Comparison of ENCODE assay signal across 11 cellular contexts in genomic region chr6:44071670-44072451, GRCh38. TPM values are rescaled to one million over a fixed set of nuclear protein-coding genes. Genes with fewer than 3 reads are reported as not detected.
DNase-seq lines count a peak whose midpoint lies in the region; ATAC-seq and TF ChIP-seq lines count a peak whose summit lies in the region.
"Had no signal": no experiment of that assay in that cellular context is flagged by ENCODE, and none has a peak within 500 bp of the region (broad histone marks: within the 10 kb centered on the region; RNA-seq: fewer than 3 reads in every experiment).

No MANE protein-coding gene starts in this region.

- H2BK15ac ChIP-seq in IMR-90 (ENCODE audit: low read depth, low read length) = peak overlapping the region; percentile 100

- H3K4me1 ChIP-seq in IMR-90 (ENCODE audit: control insufficient read depth, insufficient read depth, low read length) (peaks cover 45% of the 10 kb centered on the region), breast epithelium (peaks cover 4 to 16% of the 10 kb centered on the region in 2 donors), thyroid gland (peaks cover 11 to 40% of the 10 kb centered on the region in 2 donors)
- H3K4me1 ChIP-seq in naive thymus-derived CD4-positive, alpha-beta T cell (ENCODE audit: control insufficient read depth in 2 of 2, insufficient read depth in 2 of 2, low read length in 2 of 2) = peaks cover 12 to 16% of the 10 kb centered on the region in 2 donors

- peaks cover 0 to 15% (median 12%) of the 10 kb centered on the region in 5 donors for H3K27me3 Mint-ChIP-seq in naive thymus-derived CD4-positive, alpha-beta T cell

- H3K27ac ChIP-seq in C4-2B = 0 out of 2 replicates have a peak overlapping the region, but pooled peaks have one; percentile 47
- peak overlapping the region; percentile 96 for H3K27ac ChIP-seq in IMR-90 (ENCODE audit: insufficient read depth, low read length)
- H3K27ac ChIP-seq in breast epithelium = peak overlapping the region; percentile 79 to 91
- no peak overlapping the region for H3K27ac ChIP-seq in naive thymus-derived CD4-positive, alpha-beta T cell (ENCODE audit: low read depth, low read length)
- no peak overlapping the region for H3K27ac ChIP-seq in thyroid gland

- peak; percentile 7; the same call in 1 of the 2 replicates for ATAC-seq in IMR-90 (ENCODE audit: low read depth)
- no peak for ATAC-seq in naive thymus-derived CD4-positive, alpha-beta T cell
- ATAC-seq: stimulated activated memory B cell treated with anti-CD40 and anti-IgM and Interleukin-4, amounts not matched to agents 10 μg/mL and 1 μg/mL and 100 μg/mL, for 72 hours had no signal

- H3K14ac ChIP-seq in IMR-90 (replicated peaks; ENCODE audit: low read depth, low read length) = peak overlapping the region; percentile 99

- H2BK120ac ChIP-seq in IMR-90 (ENCODE audit: low read depth, low read length) = peak overlapping the region; percentile 99

- DNase-seq in IMR-90 (peak; percentile 98), breast epithelium (ENCODE audit: low spot score in 2 of 2) (no peak), DMS 273 (lab: John Stamatoyannopoulos, UW; ENCODE audit: unreplicated experiment) (no peak), thyroid gland (no peak), UCSD-AML1 (lab: John Stamatoyannopoulos, UW; ENCODE audit: unreplicated experiment) (no peak), hippocampal formation (lab: John Stamatoyannopoulos, UW) (no peak)
- DNase-seq in naive thymus-derived CD4-positive, alpha-beta T cell = no peak
- DNase-seq: amniotic stem cell, Peyer's patch had no signal

- peak overlapping the region; percentile 89 for H3K4me2 ChIP-seq in IMR-90 (ENCODE audit: low read depth, low read length)

- peak overlapping the region; percentile 93 for H3K9ac ChIP-seq in IMR-90 (ENCODE audit: low read depth, low read length)

- BruUV-seq in IMR-90 (replicated peaks; lab: Mats Ljungman, UMichigan) = no TSS peak

- H4K5ac ChIP-seq in IMR-90 (ENCODE audit: low read depth, low read length) = peak overlapping the region; percentile 99

- dilution Hi-C loops in IMR-90 (cut with HindIII; ENCODE audit: low sequenced_read_pairs, unreplicated experiment) = no loop called here

- peak overlapping the region; percentile 98 to 100 for H4K8ac ChIP-seq in IMR-90 (ENCODE audit: low read depth in 2 of 2, low read length in 2 of 2)

- peak overlapping the region; percentile 98 for H2BK5ac ChIP-seq in IMR-90 (ENCODE audit: low read depth, low read length, poor library complexity, severe bottlenecking)

- H2AK5ac ChIP-seq in IMR-90 (ENCODE audit: low read depth, low read length) = peak overlapping the region; percentile 100

- WGBS in IMR-90 (ENCODE audit: extremely low coverage in 2 of 2, insufficient read length in 1 of 2), 2 experiments = no CpG with 5 or more reads among the region's 8 CpGs
- WGBS in thyroid gland, 2 donors = 77 to 89% methylated on average over 8 of the region's 8 CpGs

- in situ Hi-C loops in IMR-90 (cut with MboI; ENCODE audit: low sequenced_read_pairs) = loop anchor here (5.0 to 10.0 kb wide), 2 partner anchors 300 to 467 kb away; partner anchors contain the start of gene VEGFA

- TF ChIP-seq RAD21 in IMR-90 (IDR thresholded peaks at IDR 0.05; ENCODE audit: low read length) = no peak; the same call in 1 of the 2 replicates

- H3K9me3 ChIP-seq in IMR-90 (ENCODE audit: control insufficient read depth, insufficient read depth, low read length) (no peaks in the 10 kb centered on the region), breast epithelium (no peaks in the 10 kb centered on the region), thyroid gland (no peaks in the 10 kb centered on the region)
- H3K9me3 ChIP-seq in naive thymus-derived CD4-positive, alpha-beta T cell (ENCODE audit: control insufficient read depth in 2 of 3, low read length in 3 of 3) = no peaks in the 10 kb centered on the region
- H3K9me3 ChIP-seq: Peyer's patch had no signal

- H2AFZ ChIP-seq in IMR-90 (replicated peaks; ENCODE audit: low read length, poor library complexity) = peak overlapping the region; percentile 95

- peak overlapping the region; percentile 97 for H3K4ac ChIP-seq in IMR-90 (ENCODE audit: low read depth, low read length)

- intact Hi-C loops in IMR-90 (cut with micrococcal nuclease) = loop anchor here (5.0 kb wide), 2 partner anchors 80 to 140 kb away; no protein-coding TSS in a partner anchor
- intact Hi-C loops in breast epithelium (cut with DNase I; ENCODE audit: low total_unique reads) = loop anchor here (2.0 to 10.0 kb wide), 2 partner anchors 77 to 297 kb away; no protein-coding TSS in a partner anchor
- intact Hi-C loops in naive thymus-derived CD4-positive, alpha-beta T cell (cut with micrococcal nuclease) = loop anchor here (2.0 to 10.0 kb wide), 4 partner anchors 69 to 617 kb away; partner anchors contain the start of genes DLK2 (in 1 of the 2), POLH (in 1 of the 2) and XPO5 (in 1 of the 2)
- intact Hi-C loops in thyroid gland (cut with DNase I) = loop anchor here (10.0 kb wide), 1 partner anchor 107 kb away; no protein-coding TSS in a partner anchor

- TF ChIP-seq CTCF in C4-2B (conservative IDR thresholded peaks at IDR 0.05) (no peak), IMR-90 (conservative IDR thresholded peaks at IDR 0.05; ENCODE audit: low read depth, low read length) (no peak), breast epithelium (IDR thresholded peaks at IDR 0.05) (no peak), thyroid gland (IDR thresholded peaks at IDR 0.05) (no peak)

- peaks cover 0 to 24% of the 10 kb centered on the region in 2 experiments; a peak in 3 of 4 replicates for H3K79me1 ChIP-seq in IMR-90 (ENCODE audit: low read depth in 1 of 2, low read length in 2 of 2)

- H3K9me3 Mint-ChIP-seq in naive thymus-derived CD4-positive, alpha-beta T cell = peaks cover 0 to 3% (median 0%) of the 10 kb centered on the region in 11 donors
- H3K9me3 Mint-ChIP-seq: stimulated activated memory B cell treated with anti-CD40 and anti-IgM and Interleukin-4, amounts not matched to agents 10 μg/mL and 1 μg/mL and 100 μg/mL, for 72 hours had no signal

- peaks cover 28% of the 10 kb centered on the region for H3K9me1 ChIP-seq in IMR-90 (ENCODE audit: insufficient read depth, low read length)

- peaks cover 0 to 2% (median 0%) of the 10 kb centered on the region in 5 donors for H3K36me3 Mint-ChIP-seq in naive thymus-derived CD4-positive, alpha-beta T cell
- H3K36me3 Mint-ChIP-seq: stimulated activated memory B cell treated with anti-CD40 and anti-IgM and Interleukin-4, amounts not matched to agents 10 μg/mL and 1 μg/mL and 100 μg/mL, for 72 hours had no signal

- CTCF ChIA-PET in IMR-90 (lab: Yijun Ruan, JAX) = interaction anchor here (0.6 to 4.6 kb wide), 3 partner anchors 302 to 459 kb away, joined by 3 to 22 read pairs (median 6); partner anchors contain the start of gene VEGFA
- CTCF ChIA-PET in naive thymus-derived CD4-positive, alpha-beta T cell (lab: Charles Lee) = interaction anchor here (3.0 to 5.3 kb wide), 2 partner anchors 303 to 348 kb away, joined by 13 to 30 read pairs; partner anchors contain the start of gene VEGFA

- peak overlapping the region; percentile 100 for H3K18ac ChIP-seq in IMR-90 (ENCODE audit: low read depth, low read length)

- peak overlapping the region; percentile 95 for H3K56ac ChIP-seq in IMR-90 (ENCODE audit: extremely low read depth, insufficient read depth, low read length)

- H2BK20ac ChIP-seq in IMR-90 (ENCODE audit: low read depth, low read length) = peak overlapping the region; percentile 99

- peak overlapping the region; percentile 100 for H2AK9ac ChIP-seq in IMR-90 (replicated peaks; ENCODE audit: low read depth, low read length, poor library complexity)

- H3K4me3 ChIP-seq in IMR-90 (ENCODE audit: insufficient read depth, low read depth, low read length) = no peak overlapping the region
- H3K4me3 ChIP-seq in breast epithelium = no peak overlapping the region
- H3K4me3 ChIP-seq in naive thymus-derived CD4-positive, alpha-beta T cell (ENCODE audit: low read length) = no peak overlapping the region
- no peak overlapping the region for H3K4me3 ChIP-seq in thyroid gland (replicated peaks in 1 of 3)

- H4K91ac ChIP-seq in IMR-90 (ENCODE audit: insufficient read depth, low read depth, low read length) = peak overlapping the region; percentile 100

- H3K27me3 ChIP-seq in IMR-90 (ENCODE audit: control insufficient read depth, insufficient read depth, low read length) (no peaks in the 10 kb centered on the region), breast epithelium (no peaks in the 10 kb centered on the region), thyroid gland (no peaks in the 10 kb centered on the region)
- no peaks in the 10 kb centered on the region for H3K27me3 ChIP-seq in naive thymus-derived CD4-positive, alpha-beta T cell (ENCODE audit: control insufficient read depth in 2 of 2, insufficient read depth in 2 of 2, low read length in 2 of 2)
- H3K27me3 ChIP-seq: Peyer's patch had no signal

- H3K4me3 Mint-ChIP-seq in naive thymus-derived CD4-positive, alpha-beta T cell = peak overlapping the region; percentile 57 to 93 (median 72)

- peak overlapping the region in 2 of 9 donors; percentile 41 to 62 for H3K27ac Mint-ChIP-seq in naive thymus-derived CD4-positive, alpha-beta T cell

- H3K36me3 ChIP-seq in IMR-90 (ENCODE audit: control insufficient read depth, insufficient read depth, low read length) (no peaks in the 10 kb centered on the region), breast epithelium (no peaks in the 10 kb centered on the region), thyroid gland (no peaks in the 10 kb centered on the region)
- no peaks in the 10 kb centered on the region for H3K36me3 ChIP-seq in naive thymus-derived CD4-positive, alpha-beta T cell (ENCODE audit: control insufficient read depth in 2 of 3, insufficient read depth in 3 of 3, low read length in 3 of 3)
- H3K36me3 ChIP-seq: Peyer's patch had no signal

- POLR2A ChIA-PET in IMR-90 (lab: Charles Lee; ENCODE audit: unreplicated experiment) = no interaction called here
- POLR2A ChIA-PET in naive thymus-derived CD4-positive, alpha-beta T cell (lab: Charles Lee) = interaction anchor here (0.6 kb wide), 1 partner anchor 221 kb away, joined by 3 read pairs; no protein-coding TSS in a partner anchor

- no peak; the same call in 1 of the 2 replicates for TF ChIP-seq POLR2A in IMR-90 (IDR thresholded peaks at IDR 0.05; ENCODE audit: low read depth, low read length)
- no peak for TF ChIP-seq POLR2A in breast epithelium (IDR thresholded peaks at IDR 0.05)
- TF ChIP-seq POLR2A in thyroid gland (IDR thresholded peaks at IDR 0.05) = no peak

- no peaks in the 10 kb centered on the region for H4K20me1 ChIP-seq in IMR-90 (ENCODE audit: insufficient read depth, low read length)

- H3K23ac ChIP-seq in IMR-90 (ENCODE audit: low read depth, low read length) = peak overlapping the region; percentile 98

- peaks cover 0 to 35% (median 15%) of the 10 kb centered on the region in 7 donors for H3K4me1 Mint-ChIP-seq in naive thymus-derived CD4-positive, alpha-beta T cell

RNA-seq across cellular contexts. Expression of gene MRPL14, which starts 55.4 kb away (rescaled TPM):
- 43.7 and 52.8 TPM in 2 replicates for total RNA-seq in IMR-90 (2012; rRNA removed)
- 87.9 and 102 TPM in 2 replicates for polyA plus RNA-seq in IMR-90 (2012; rRNA removed)
- polyA plus RNA-seq in IMR-90 (2012; cell fraction: cytosol; rRNA removed) = 107 and 112 TPM in 2 replicates
- 25.7 and 42.9 TPM in 2 replicates for polyA plus RNA-seq in IMR-90 (2012; cell fraction: nucleus; rRNA removed; ENCODE audit: low replicate concordance)
- 10 to 100 TPM; 24.6 to 55.7 (median 30.4) TPM for total RNA-seq in breast epithelium
- total RNA-seq in naive thymus-derived CD4-positive, alpha-beta T cell = 10 to 100 TPM; 12.6 to 58.3 (median 15.8) TPM
- polyA plus RNA-seq in naive thymus-derived CD4-positive, alpha-beta T cell = 10 to 100 TPM; 71.4 to 77.9 TPM
- total RNA-seq in thyroid gland = 10 to 100 TPM; 26.5 to 80.5 (median 31.1) TPM

RNA-seq across cellular contexts. Expression of gene TMEM63B, which starts 55.5 kb away (rescaled TPM):
- total RNA-seq in IMR-90 (2012; rRNA removed) = 12.2 and 12.8 TPM in 2 replicates
- polyA plus RNA-seq in IMR-90 (2012; rRNA removed) = 42.6 and 45.6 TPM in 2 replicates
- 18.6 and 55.2 TPM in 2 replicates for polyA plus RNA-seq in IMR-90 (2012; cell fraction: cytosol; rRNA removed)
- 129 TPM in 2 replicates for polyA plus RNA-seq in IMR-90 (2012; cell fraction: nucleus; rRNA removed; ENCODE audit: low replicate concordance)
- 10 to 100 TPM; 16.7 to 21.8 (median 18.9) TPM for total RNA-seq in breast epithelium
- total RNA-seq in naive thymus-derived CD4-positive, alpha-beta T cell = 10 to 100 TPM; 16.2 to 21.4 (median 18.1) TPM
- polyA plus RNA-seq in naive thymus-derived CD4-positive, alpha-beta T cell = 1 to 10 TPM in 1 of 2 donors, under 1 TPM in 1; 0.18 to 1.7 TPM
- 10 to 100 TPM; 21.6 to 41.7 (median 29.3) TPM for total RNA-seq in thyroid gland

Comparison
In these comparisons a context has a peak if more than half of its experiments do, and no peak if none do; other contexts are left out.
1. H3K27ac ChIP-seq: peak in C4-2B (single experiment), IMR-90 (single experiment) and breast epithelium (2 of 2); none in naive thymus-derived CD4-positive, alpha-beta T cell (single experiment) and thyroid gland (0 of 3).